In genomic region chr9:95213102-95213501, GRCh38 we compare ENCODE assay signal across 29 cellular contexts.
"Had no signal": no experiment of that assay in that cellular context is flagged by ENCODE, and none has a peak within 500 bp of the region (broad histone marks: within the 10 kb centered on the region; RNA-seq: fewer than 3 reads in every experiment).

No MANE protein-coding gene starts in this region.

- FAIRE-seq: frontal cortex, islet of Langerhans had no signal

- H3K4me3 ChIP-seq: adrenal gland, body of pancreas, colonic mucosa, dorsolateral prefrontal cortex, left lung, lower lobe of right lung, ovary, right atrium auricular region, stomach, thyroid gland, upper lobe of left lung, vagina had no signal

- H3K36me3 ChIP-seq: adrenal gland, colonic mucosa, left lung, lower lobe of right lung, ovary, right atrium auricular region, stomach, thyroid gland, upper lobe of left lung, vagina had no signal

- ATAC-seq: activated CD4-positive, alpha-beta T cell treated with anti-CD3 and anti-CD28 coated beads for 36 hours; activated CD8-positive, alpha-beta memory T cell treated with anti-CD3 and anti-CD28 coated beads, Interleukin-2, amount 10 ng/mL, durations not matched to agents 7 days and 5 days; activated CD8-positive, alpha-beta T cell treated with anti-CD3 and anti-CD28 coated beads, Interleukin-2, amount 10 ng/mL, durations not matched to agents 7 days and 5 days; activated T-cell treated with anti-CD3 and anti-CD28 coated beads, Interleukin-2, amount 50 U/mL, for 72 hours; body of pancreas; left lung; lower lobe of right lung; stimulated activated naive B cell treated with anti-CD40 and anti-IgM and Interleukin-4, amounts not matched to agents 10 μg/mL and 1 μg/mL and 100 μg/mL, for 72 hours; T-helper 17 cell had no signal

- H3K4me1 ChIP-seq: colonic mucosa, left lung, lower lobe of right lung, upper lobe of left lung, vagina had no signal

- H3K9me3 ChIP-seq: adrenal gland, body of pancreas, colonic mucosa, left lung, lower lobe of right lung, ovary, right atrium auricular region, stomach, thyroid gland, upper lobe of left lung, vagina had no signal

- H3K27ac ChIP-seq: adrenal gland, body of pancreas, colonic mucosa, dorsolateral prefrontal cortex, left lung, lower lobe of right lung, ovary, right atrium auricular region, stomach, thyroid gland, upper lobe of left lung, vagina had no signal

- H3K27me3 ChIP-seq: adrenal gland, body of pancreas, colonic mucosa, dorsolateral prefrontal cortex, left lung, ovary, right atrium auricular region, stomach, thyroid gland, upper lobe of left lung, vagina had no signal

- DNase-seq: activated CD4-positive, alpha-beta T cell treated with anti-CD3 and anti-CD28 coated beads for 36 hours; activated CD4-positive, CD25-positive, alpha-beta regulatory T cell; activated CD8-positive, alpha-beta memory T cell treated with anti-CD3 and anti-CD28 coated beads, Interleukin-2, amount 10 ng/mL, durations not matched to agents 7 days and 5 days; activated CD8-positive, alpha-beta T cell treated with anti-CD3 and anti-CD28 coated beads, Interleukin-2, amount 10 ng/mL, durations not matched to agents 7 days and 5 days; activated naive CD4-positive, alpha-beta T cell treated with Interleukin-2 at 50 U/mL for 16 hours; activated naive CD8-positive, alpha-beta T cell treated with anti-CD3 and anti-CD28 coated beads for 36 hours; activated T-cell treated with anti-CD3 and anti-CD28 coated beads, Interleukin-2, amount 50 U/mL, for 72 hours; adrenal gland; aorta; body of pancreas; colonic mucosa; dorsolateral prefrontal cortex; effector memory CD4-positive, alpha-beta T cell; left lung; lower lobe of right lung; mesenchymal stem cell; ovary; stimulated activated CD4-positive, alpha-beta T cell treated with anti-CD3 and anti-CD28 coated beads, Interleukin-15, amount 100 ng/mL, for 24 hours; stimulated activated CD4-positive, alpha-beta T cell treated with anti-CD3 and anti-CD28 coated beads, Interleukin-2, amount 100 ng/mL, for 24 hours; stimulated activated naive B cell treated with anti-CD40 and anti-IgM and Interleukin-4, amounts not matched to agents 10 μg/mL and 1 μg/mL and 100 μg/mL, for 72 hours; stomach; T-helper 17 cell; T1000; thyroid gland; upper lobe of left lung had no signal
